20 cellular contexts compared by ENCODE assay signal in genomic region chr5:137145726-137146125, GRCh38.
DNase-seq lines count a peak whose midpoint lies in the region; ATAC-seq and TF ChIP-seq lines count a peak whose summit lies in the region.
"Had no signal": no experiment of that assay in that cellular context is flagged by ENCODE, and none has a peak within 500 bp of the region (broad histone marks: within the 10 kb centered on the region; RNA-seq: fewer than 3 reads in every experiment).

No MANE protein-coding gene starts in this region.

- H3K27ac Mint-ChIP-seq in neural progenitor cell: peak overlapping the region; percentile 85
- H3K27ac Mint-ChIP-seq in T-helper 2 cell treated with Interferon-gamma antibody and Interleukin-4, amounts not matched to agents 5 μg/mL and 100 μg/mL, for 36 hours: no peak overlapping the region
- H3K27ac Mint-ChIP-seq: activated naive CD8-positive, alpha-beta T cell treated with anti-CD3 and anti-CD28 coated beads, Interleukin-2, amount 50 U/mL, for 24 hours; activated T-cell treated with anti-CD3 and anti-CD28 coated beads, Interleukin-2, amount 50 U/mL, for 24 hours; dendritic cell treated with granulocyte-macrophage colony-stimulating factor and Interleukin-4, amounts not matched to agents 40 ng/mL and 50 ng/mL, for 4 days; IgD-negative memory B cell; T-helper 17 cell had no signal

- H3K79me2 ChIP-seq in PC-9 (ENCODE audit: low read depth) (no peaks in the 10 kb centered on the region), neural progenitor cell (ENCODE audit: low read depth) (no peaks in the 10 kb centered on the region)

- DNase-seq in EL (peak; percentile 60), PC-9 (no peak), epithelial cell of proximal tubule (ENCODE audit: low read depth) (no peak), neural progenitor cell (ENCODE audit: low spot score) (no peak), NCI-H146 treated with DMSO at 0.1 percent for 48 hours (lab: John Stamatoyannopoulos, UW; ENCODE audit: unreplicated experiment) (no peak)
- no peak for DNase-seq in stimulated activated naive CD4-positive, alpha-beta T cell treated with Interleukin-2 at 50 U/mL for 16 hours (lab: John Stamatoyannopoulos, UW)
- no peak for DNase-seq in T-helper 2 cell treated with Interferon-gamma antibody and Interleukin-4, amounts not matched to agents 5 μg/mL and 100 μg/mL, for 36 hours (ENCODE audit: low spot score)
- DNase-seq: activated CD4-positive, alpha-beta T cell treated with anti-CD3 and anti-CD28 coated beads for 4 hours; activated naive CD8-positive, alpha-beta T cell treated with anti-CD3 and anti-CD28 coated beads, Interleukin-2, amount 50 U/mL, for 24 hours; activated T-cell treated with anti-CD3 and anti-CD28 coated beads, Interleukin-2, amount 50 U/mL, for 24 hours; mucosa of descending colon; NCI-H1694 treated with DMSO at 0.1 percent for 48 hours; NCI-H524 treated with DMSO at 0.1 percent for 48 hours; Peyer's patch; stimulated activated CD4-positive, alpha-beta T cell treated with anti-CD3 and anti-CD28 coated beads, Interleukin-1b, Interleukin-23, amount 100 ng/mL, for 48 hours; T-helper 17 cell; upper lobe of right lung had no signal

- H3K27me3 ChIP-seq in PC-9 (ENCODE audit: insufficient read depth, low read depth) (no peaks in the 10 kb centered on the region), neural progenitor cell (no peaks in the 10 kb centered on the region)
- H3K27me3 ChIP-seq: Peyer's patch had no signal

- H3K9ac ChIP-seq in neural progenitor cell: no peak overlapping the region

- H3K9me3 ChIP-seq in PC-9 (ENCODE audit: insufficient read depth, low read depth): no peaks in the 10 kb centered on the region
- no peaks in the 10 kb centered on the region for H3K9me3 ChIP-seq in neural progenitor cell (ENCODE audit: low read depth)
- H3K9me3 ChIP-seq: mucosa of descending colon, Peyer's patch, upper lobe of right lung had no signal

- no peaks in the 10 kb centered on the region for H3K9me3 Mint-ChIP-seq in neural progenitor cell
- H3K9me3 Mint-ChIP-seq in T-helper 2 cell treated with Interferon-gamma antibody and Interleukin-4, amounts not matched to agents 5 μg/mL and 100 μg/mL, for 36 hours: no peaks in the 10 kb centered on the region
- H3K9me3 Mint-ChIP-seq: activated naive CD8-positive, alpha-beta T cell treated with anti-CD3 and anti-CD28 coated beads, Interleukin-2, amount 50 U/mL, for 24 hours; activated T-cell treated with anti-CD3 and anti-CD28 coated beads, Interleukin-2, amount 50 U/mL, for 24 hours; dendritic cell treated with granulocyte-macrophage colony-stimulating factor and Interleukin-4, amounts not matched to agents 40 ng/mL and 50 ng/mL, for 4 days had no signal

- H3K4me2 ChIP-seq in PC-9 (peak overlapping the region; percentile 69), neural progenitor cell (no peak overlapping the region)

- H3K4me1 ChIP-seq in PC-9 (replicated peaks; ENCODE audit: insufficient read depth) (peaks cover 43% of the 10 kb centered on the region), neural progenitor cell (peaks cover 9% of the 10 kb centered on the region)
- H3K4me1 ChIP-seq: upper lobe of right lung had no signal

- no peaks in the 10 kb centered on the region for H3K9me2 ChIP-seq in PC-9 (ENCODE audit: insufficient read depth)

- H3K4me3 ChIP-seq in PC-9 (no peak overlapping the region), epithelial cell of proximal tubule (ENCODE audit: low read depth, low read length) (peak overlapping the region; percentile 26), neural progenitor cell (no peak overlapping the region)
- H3K4me3 ChIP-seq: mucosa of descending colon, Peyer's patch, upper lobe of right lung had no signal

- H2AFZ ChIP-seq in PC-9 (no peak overlapping the region), neural progenitor cell (replicated peaks) (no peak overlapping the region)

- no TSS peak for BruUV-seq in PC-9 (replicated peaks; lab: Mats Ljungman, UMichigan)

- H3K4me3 Mint-ChIP-seq in neural progenitor cell: no peak overlapping the region
- H3K4me3 Mint-ChIP-seq in T-helper 2 cell treated with Interferon-gamma antibody and Interleukin-4, amounts not matched to agents 5 μg/mL and 100 μg/mL, for 36 hours: no peak overlapping the region
- H3K4me3 Mint-ChIP-seq: activated naive CD8-positive, alpha-beta T cell treated with anti-CD3 and anti-CD28 coated beads, Interleukin-2, amount 50 U/mL, for 24 hours; activated T-cell treated with anti-CD3 and anti-CD28 coated beads, Interleukin-2, amount 50 U/mL, for 24 hours; dendritic cell treated with granulocyte-macrophage colony-stimulating factor and Interleukin-4, amounts not matched to agents 40 ng/mL and 50 ng/mL, for 4 days; IgD-negative memory B cell; T-helper 17 cell had no signal

- TF ChIP-seq CTCF in PC-9 (conservative IDR thresholded peaks at IDR 0.05): no peak
- TF ChIP-seq CTCF in epithelial cell of proximal tubule (conservative IDR thresholded peaks at IDR 0.05; ENCODE audit: low read depth, low read length): no peak
- no peak for TF ChIP-seq CTCF in neural progenitor cell (IDR thresholded peaks at IDR 0.05)

- H3F3A ChIP-seq in PC-9 (ENCODE audit: insufficient read depth, low read depth) (peaks cover 16% of the 10 kb centered on the region; the same call in 1 of the 2 replicates), neural progenitor cell (ENCODE audit: low read depth) (no peaks in the 10 kb centered on the region)

- peaks cover 6% of the 10 kb centered on the region for H3K27me3 Mint-ChIP-seq in neural progenitor cell (ENCODE audit: insufficient read depth, low read depth)
- H3K27me3 Mint-ChIP-seq in T-helper 2 cell treated with Interferon-gamma antibody and Interleukin-4, amounts not matched to agents 5 μg/mL and 100 μg/mL, for 36 hours (ENCODE audit: low read depth): no peaks in the 10 kb centered on the region
- H3K27me3 Mint-ChIP-seq: IgD-negative memory B cell had no signal

- H3K27ac ChIP-seq in PC-9 (peak overlapping the region; percentile 32), neural progenitor cell (no peak overlapping the region)
- H3K27ac ChIP-seq: Peyer's patch, upper lobe of right lung had no signal

- H3K36me3 ChIP-seq in PC-9 (ENCODE audit: low read depth): no peaks in the 10 kb centered on the region
- no peaks in the 10 kb centered on the region for H3K36me3 ChIP-seq in neural progenitor cell
- H3K36me3 ChIP-seq: Peyer's patch, upper lobe of right lung had no signal

- H3K36me3 Mint-ChIP-seq in neural progenitor cell: no peaks in the 10 kb centered on the region
- H3K36me3 Mint-ChIP-seq in T-helper 2 cell treated with Interferon-gamma antibody and Interleukin-4, amounts not matched to agents 5 μg/mL and 100 μg/mL, for 36 hours (ENCODE audit: low read depth): no peaks in the 10 kb centered on the region
- H3K36me3 Mint-ChIP-seq: IgD-negative memory B cell had no signal

- no peak for ATAC-seq in GM19023 (IDR thresholded peaks at IDR 0.05; ENCODE audit: unreplicated experiment)
- ATAC-seq: activated naive CD8-positive, alpha-beta T cell treated with anti-CD3 and anti-CD28 coated beads, Interleukin-2, amount 50 U/mL, for 24 hours; T-helper 17 cell; upper lobe of right lung had no signal

- intact Hi-C loops in PC-9 (cut with micrococcal nuclease; ENCODE audit: unreplicated experiment): loop anchor here (1.0 to 2.0 kb wide), 2 partner anchors 67 to 73 kb away; no protein-coding TSS in a partner anchor

- POLR2A ChIA-PET in PC-9 (lab: Charles Lee; ENCODE audit: unreplicated experiment): no interaction called here

- H4K20me1 ChIP-seq in PC-9 (ENCODE audit: insufficient read depth): no peaks in the 10 kb centered on the region
- no peaks in the 10 kb centered on the region for H4K20me1 ChIP-seq in neural progenitor cell (ENCODE audit: low read depth)

- CTCF ChIA-PET in PC-9 (lab: Charles Lee): no interaction called here

- peaks cover 59% of the 10 kb centered on the region for H3K4me1 Mint-ChIP-seq in neural progenitor cell
- H3K4me1 Mint-ChIP-seq in T-helper 2 cell treated with Interferon-gamma antibody and Interleukin-4, amounts not matched to agents 5 μg/mL and 100 μg/mL, for 36 hours (ENCODE audit: low read depth): no peaks in the 10 kb centered on the region
- H3K4me1 Mint-ChIP-seq: activated naive CD8-positive, alpha-beta T cell treated with anti-CD3 and anti-CD28 coated beads, Interleukin-2, amount 50 U/mL, for 24 hours; T-helper 17 cell had no signal
